Comparison of ENCODE assay signal across 22 cellular contexts in the genomic region with DNA sequence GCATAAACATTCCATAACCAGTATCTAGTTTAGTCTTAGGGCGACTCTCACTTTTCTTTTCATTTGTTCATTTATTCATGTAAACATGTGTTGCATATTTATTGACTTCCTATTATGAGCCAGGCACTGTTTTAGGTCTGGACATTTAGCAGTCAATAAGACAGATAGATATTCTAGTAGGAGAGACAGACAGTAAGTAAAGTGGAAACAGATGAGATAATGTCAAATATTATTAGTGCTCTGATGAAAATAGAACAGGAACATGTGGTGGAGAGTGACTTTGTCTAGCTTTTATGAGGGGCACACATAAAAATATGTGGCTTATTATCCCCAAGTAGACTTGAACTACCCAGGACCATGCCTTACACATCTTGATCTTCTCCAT.
"Had no signal": no experiment of that assay in that cellular context is flagged by ENCODE, and none has a peak within 500 bp of the region (broad histone marks: within the 10 kb centered on the region; RNA-seq: fewer than 3 reads in every experiment).

No MANE protein-coding gene starts in this region.

- H3K27me3 Mint-ChIP-seq: activated naive CD8-positive, alpha-beta T cell; effector memory CD8-positive, alpha-beta T cell had no signal

- H3K4me3 ChIP-seq: ascending aorta, lung, pancreas, prostate gland, spleen, suprapubic skin, tibial artery had no signal

- H3K27ac ChIP-seq: pancreas, prostate gland, spleen, suprapubic skin, VCaP had no signal

- H3K4me1 ChIP-seq: prostate gland, spleen had no signal

- H3K27ac Mint-ChIP-seq: activated naive CD8-positive, alpha-beta T cell; effector memory CD8-positive, alpha-beta T cell; natural killer cell treated with Interleukin-12 subunit alpha and Interleukin-12 subunit beta and Interleukin-15 and Interleukin-18, amount 100 ng/mL, for 72 hours had no signal

- H3K9me3 ChIP-seq: ascending aorta, pancreas, prostate gland, spleen, suprapubic skin, tibial artery had no signal

- H3K4me3 Mint-ChIP-seq: activated naive CD8-positive, alpha-beta T cell; brain; effector memory CD8-positive, alpha-beta T cell; natural killer cell treated with Interleukin-12 subunit alpha and Interleukin-12 subunit beta and Interleukin-15 and Interleukin-18, amount 100 ng/mL, for 72 hours had no signal

- H3K36me3 Mint-ChIP-seq: activated naive CD8-positive, alpha-beta T cell; brain; natural killer cell treated with Interleukin-12 subunit alpha and Interleukin-12 subunit beta and Interleukin-15 and Interleukin-18, amount 100 ng/mL, for 72 hours had no signal

- H3K36me3 ChIP-seq: ascending aorta, pancreas, prostate gland, spleen, suprapubic skin, tibial artery had no signal

- H3K27me3 ChIP-seq: ascending aorta, pancreas, spleen, suprapubic skin, tibial artery had no signal

- ATAC-seq: effector memory CD8-positive, alpha-beta T cell; left lobe of liver; natural killer cell treated with Interleukin-12 subunit alpha and Interleukin-12 subunit beta and Interleukin-15 and Interleukin-18, amount 100 ng/mL, for 72 hours; pancreas had no signal

- H3K9me3 Mint-ChIP-seq: effector memory CD8-positive, alpha-beta T cell; natural killer cell treated with Interleukin-12 subunit alpha and Interleukin-12 subunit beta and Interleukin-15 and Interleukin-18, amount 100 ng/mL, for 72 hours had no signal

- DNase-seq: activated CD4-positive, alpha-beta T cell treated with anti-CD3 and anti-CD28 coated beads for 4 hours; activated CD4-positive, alpha-beta T cell treated with anti-CD3 and anti-CD28 coated beads, Interleukin-2, amount 50 U/mL, for 4 hours; activated effector memory CD4-positive, alpha-beta T cell treated with Interleukin-2 at 50 U/mL for 16 hours; activated naive CD4-positive, alpha-beta T cell treated with Interleukin-2 at 50 U/mL for 16 hours; caudate nucleus; cortex of kidney; effector memory CD8-positive, alpha-beta T cell; foreskin fibroblast; mesendoderm; pancreas; spleen; stimulated activated naive CD4-positive, alpha-beta T cell; tibial artery had no signal
